ENCODE assay signal across 9 cellular contexts in genomic region chr13:42497798-42498197, GRCh38.
DNase-seq lines count a peak whose midpoint lies in the region; ATAC-seq, FAIRE-seq and TF ChIP-seq lines count a peak whose summit lies in the region.
"Had no signal": no experiment of that assay in that cellular context is flagged by ENCODE, and none has a peak within 500 bp of the region (broad histone marks: within the 10 kb centered on the region; RNA-seq: fewer than 3 reads in every experiment).

No MANE protein-coding gene starts in this region.

- H3K9me3 ChIP-seq in astrocyte (ENCODE audit: insufficient read depth, low read depth, low read length) = no peaks in the 10 kb centered on the region

- no peaks in the 10 kb centered on the region for H3K27me3 ChIP-seq in astrocyte (ENCODE audit: insufficient read depth, low read length)

- H3K4me1 ChIP-seq in astrocyte (ENCODE audit: insufficient read depth, low read length) = peaks cover 4% of the 10 kb centered on the region
- H3K4me1 ChIP-seq: parathyroid adenoma had no signal

- TF ChIP-seq CTCF in astrocyte (IDR thresholded peaks at IDR 0.05; ENCODE audit: insufficient read depth, low read depth, low read length) = no peak

- H3K27me3 Mint-ChIP-seq in astrocyte (ENCODE audit: low read depth, unreplicated experiment) = no peaks in the 10 kb centered on the region

- peaks cover 4% of the 10 kb centered on the region for H3K9me3 Mint-ChIP-seq in astrocyte (ENCODE audit: unreplicated experiment)

- H3K36me3 ChIP-seq in astrocyte (ENCODE audit: insufficient read depth, low read length) = no peaks in the 10 kb centered on the region

- H3K79me2 ChIP-seq in astrocyte (ENCODE audit: insufficient read depth, low read length) = no peaks in the 10 kb centered on the region
- H3K79me2 ChIP-seq: parathyroid adenoma had no signal

- peaks cover 4% of the 10 kb centered on the region for H3K4me1 Mint-ChIP-seq in astrocyte (ENCODE audit: low read depth, unreplicated experiment)

- DNase-seq in Caki2 (ENCODE audit: low read depth) (peak; percentile 4), astrocyte (ENCODE audit: low read depth) (peak; percentile 65), NCI-H526 treated with DMSO at 0.1 percent for 48 hours (lab: John Stamatoyannopoulos, UW) (no peak), SHP77 treated with DMSO at 0.1 percent for 48 hours (lab: John Stamatoyannopoulos, UW) (no peak), NCI-H1694 (lab: John Stamatoyannopoulos, UW) (no peak), SHP77 (lab: John Stamatoyannopoulos, UW) (no peak)

- no peaks in the 10 kb centered on the region for H4K20me1 ChIP-seq in astrocyte (ENCODE audit: insufficient read depth, low read length)

- no peak overlapping the region for H3K4me2 ChIP-seq in astrocyte (ENCODE audit: low read length)

- FAIRE-seq in astrocyte (lab: Jason Lieb, UNC) = peak; percentile 60

- no peak overlapping the region for H3K27ac Mint-ChIP-seq in astrocyte (ENCODE audit: unreplicated experiment)

- H3K36me3 Mint-ChIP-seq in astrocyte (ENCODE audit: low read depth, unreplicated experiment) = no peaks in the 10 kb centered on the region

- in situ Hi-C loops in Caki2 (cut with HindIII; ENCODE audit: low pct_unique_long_range_greater_than_20kb, low sequenced_read_pairs) = no loop called here

- peak; percentile 92 for ATAC-seq in GM19395 (IDR thresholded peaks at IDR 0.05; ENCODE audit: unreplicated experiment)
- ATAC-seq in HG03342 (IDR thresholded peaks at IDR 0.05; ENCODE audit: unreplicated experiment) = peak; percentile 95

- no peak overlapping the region for H3K4me3 Mint-ChIP-seq in astrocyte (ENCODE audit: unreplicated experiment)

- no peak overlapping the region for H3K9ac ChIP-seq in astrocyte (ENCODE audit: low read length)
- H3K9ac ChIP-seq: parathyroid adenoma had no signal

- no peak overlapping the region for H2AFZ ChIP-seq in astrocyte (ENCODE audit: low read depth, low read length)
- H2AFZ ChIP-seq: parathyroid adenoma had no signal

- no peak overlapping the region for H3K27ac ChIP-seq in astrocyte (ENCODE audit: low read depth, low read length)
- H3K27ac ChIP-seq: parathyroid adenoma had no signal

- no peak overlapping the region for H3K4me3 ChIP-seq in astrocyte (ENCODE audit: insufficient read depth, low read depth, low read length)

Comparison
In these comparisons a context has a peak if more than half of its experiments do, and no peak if none do; other contexts are left out.
1. DNase-seq: peak in Caki2 (single experiment) and astrocyte (single experiment); none in NCI-H526 treated with DMSO at 0.1 percent for 48 hours (single experiment), SHP77 treated with DMSO at 0.1 percent for 48 hours (single experiment), NCI-H1694 (single experiment) and SHP77 (0 of 2).